8 cellular contexts compared by ENCODE assay signal in the genomic region with DNA sequence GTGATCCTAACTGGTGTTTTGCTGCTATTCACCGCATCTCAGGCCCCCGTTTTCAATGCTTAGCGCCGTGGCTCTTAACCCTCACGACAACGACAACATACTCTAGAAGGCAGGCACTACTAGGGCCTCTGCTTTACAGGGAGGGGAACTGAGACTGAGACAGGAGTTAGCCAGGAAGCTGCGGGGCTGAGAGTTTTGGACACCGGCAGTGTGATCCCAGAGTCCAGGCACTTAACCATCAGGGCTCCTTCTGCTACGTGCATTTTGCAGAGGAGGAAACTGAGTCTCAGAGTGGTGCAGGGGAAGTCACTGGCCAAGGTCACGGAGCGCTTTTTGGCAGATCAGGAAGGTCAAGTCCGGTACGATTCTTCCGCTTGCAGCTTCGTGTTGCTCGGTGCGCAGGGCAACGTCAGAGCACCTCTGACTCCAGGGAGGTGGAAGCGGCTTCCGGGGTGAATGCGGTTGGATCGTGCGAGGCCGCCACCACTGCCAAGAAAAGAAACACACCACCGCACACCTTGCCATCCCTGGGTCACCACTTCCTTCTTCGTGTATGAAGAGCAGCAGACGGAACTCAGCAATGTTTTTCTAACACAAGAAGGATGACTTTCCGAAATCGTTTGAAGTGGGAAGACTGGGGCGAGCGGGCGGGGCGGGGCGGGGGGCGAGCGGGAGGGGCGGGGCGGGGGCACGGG.
A peak's percentile ranks its signal among the peaks of the same experiment; 100 is the strongest.
DNase-seq lines count a peak whose midpoint lies in the region; ATAC-seq, FAIRE-seq and TF ChIP-seq lines count a peak whose summit lies in the region.

No MANE protein-coding gene starts in this region.

- 16% methylated on average over 36 of the region's 39 CpGs; no CpG with 5 or more reads in 1 of the 2 experiments for WGBS in H1 (ENCODE audit: extremely low coverage in 1 of 2, insufficient coverage in 1 of 2, insufficient read length in 1 of 2, insufficient replicate concordance in 2 of 2, low coverage in 1 of 2, low lambda C conversion rate in 2 of 2, missing lambda C conversion rate in 1 of 2), 2 experiments

- peak overlapping the region; percentile 47 for H2BK120ac ChIP-seq in H1 (replicated peaks; ENCODE audit: low read depth, low read length)

- H3K79me2 ChIP-seq in H1 (ENCODE audit: control insufficient read depth in 1 of 2, insufficient read depth in 2 of 2, low read length in 2 of 2) = no peaks in the 10 kb centered on the region

- H3K4ac ChIP-seq in H1 (replicated peaks; ENCODE audit: insufficient read length, low read depth, low read length) = no peak overlapping the region

- no peak overlapping the region; the same call in 1 of the 2 replicates for H3K18ac ChIP-seq in H1 (ENCODE audit: extremely low read depth, low read length)

- no peak for TF ChIP-seq RAD21 in H1 (IDR thresholded peaks at IDR 0.05 in 1 of 2, conservative IDR thresholded peaks at IDR 0.05 in 1 of 2; ENCODE audit: low read depth in 2 of 2, low read length in 2 of 2)

- peaks cover 0 to 10% (median 8%) of the 10 kb centered on the region in 4 experiments; a peak in 4 of 7 replicates for H3K27me3 ChIP-seq in H1 (replicated peaks in 1 of 4; ENCODE audit: control insufficient read depth in 3 of 4, extremely low read depth in 1 of 4, insufficient read depth in 3 of 4, low read length in 3 of 4)

- H2AFZ ChIP-seq in H1 (ENCODE audit: low read length) = peak overlapping the region; percentile 99

- H3K79me1 ChIP-seq in H1 (ENCODE audit: low read depth, low read length) = no peaks in the 10 kb centered on the region

- peak overlapping the region in 1 of 4 experiments; percentile 29; a peak in 2 of 7 replicates for H3K9ac ChIP-seq in H1 (replicated peaks in 1 of 4; ENCODE audit: extremely low read depth in 1 of 4, low read depth in 3 of 4, low read length in 3 of 4)

- no peak overlapping the region for H4K5ac ChIP-seq in H1 (ENCODE audit: insufficient read length, low read depth, low read length)

- POLR2A ChIA-PET in H1 (lab: Charles Lee; ENCODE audit: partially characterized antibody) = interaction anchor here (0.6 to 1.4 kb wide), 3 partner anchors 207 to 593 kb away, joined by 3 read pairs; no protein-coding TSS in a partner anchor

- peak overlapping the region; percentile 28; the same call in 1 of the 2 replicates for H2BK12ac ChIP-seq in H1 (ENCODE audit: low read depth, low read length)

- DNase-seq in activated CD4-positive, alpha-beta T cell treated with anti-CD3 and anti-CD28 coated beads for 24 hours (ENCODE audit: low read depth in 2 of 2) = peak; percentile 55 to 66
- DNase-seq in H1 (ENCODE audit: low read depth in 1 of 2, low spot score in 2 of 2) = no peak
- peak; percentile 50 to 74 (median 67) for DNase-seq in stimulated activated CD4-positive, alpha-beta T cell treated with anti-CD3 and anti-CD28 coated beads, Interleukin-12 subunit alpha, Interleukin-12 subunit beta, amount 100 ng/mL, for 48 hours (ENCODE audit: low read depth in 2 of 3, low spot score in 1 of 3)
- DNase-seq in COLO829 (ENCODE audit: low spot score) = no peak
- DNase-seq in hypothalamus (lab: John Stamatoyannopoulos, UW) = no peak
- DNase-seq in HUDEP-2 (lab: John Stamatoyannopoulos, UW; ENCODE audit: unreplicated experiment in 76 of 76) = no peak

- peak overlapping the region; percentile 94 for H4K91ac ChIP-seq in H1 (replicated peaks; ENCODE audit: insufficient read length, low read length)

- H3K23me2 ChIP-seq in H1 (ENCODE audit: low read depth, low read length) = peaks cover 8% of the 10 kb centered on the region; the same call in 1 of the 2 replicates

- H3K14ac ChIP-seq in H1 (ENCODE audit: insufficient read length) = peak overlapping the region; percentile 6

- peak; percentile 58 for ATAC-seq in HG03045 (IDR thresholded peaks at IDR 0.05; ENCODE audit: unreplicated experiment)

- peak overlapping the region; percentile 29 to 50 (median 36); a peak in 7 of 8 replicates for H3K4me3 ChIP-seq in H1 (ENCODE audit: extremely low read depth in 1 of 4, insufficient read depth in 2 of 4, low read depth in 3 of 4, low read length in 4 of 4)

- TF ChIP-seq CTCF in H1 (IDR thresholded peaks at IDR 0.05; ENCODE audit: control extremely low read depth in 1 of 3, insufficient read depth in 1 of 3, low read depth in 1 of 3, low read length in 3 of 3) = no peak

- H3K9me3 ChIP-seq in H1 (ENCODE audit: insufficient read depth in 2 of 2, low read depth in 1 of 2, low read length in 1 of 2) = no peaks in the 10 kb centered on the region

- H2BK15ac ChIP-seq in H1 (ENCODE audit: low read length) = peak overlapping the region; percentile 55; the same call in 1 of the 2 replicates

- H3K23ac ChIP-seq in H1 (ENCODE audit: insufficient read length) = no peak overlapping the region

- H2AK5ac ChIP-seq in H1 (ENCODE audit: low read depth, low read length) = no peak overlapping the region

- TF ChIP-seq POLR2A in GM15510 (IDR thresholded peaks at IDR 0.05; ENCODE audit: borderline replicate concordance, extremely low read depth, insufficient read length) = peak; percentile 36
- no peak for TF ChIP-seq POLR2A in H1 (IDR thresholded peaks at IDR 0.05; ENCODE audit: control extremely low read depth in 1 of 2, low read depth in 2 of 2, low read length in 2 of 2)

- peak overlapping the region; percentile 64 to 85 for H3K4me2 ChIP-seq in H1 (ENCODE audit: insufficient read depth in 1 of 2, low read depth in 2 of 2, low read length in 2 of 2)

- no peak overlapping the region for H3K56ac ChIP-seq in H1 (replicated peaks; ENCODE audit: insufficient read length, low read depth, low read length)

- peak overlapping the region; percentile 80; the same call in 1 of the 2 replicates for H2BK5ac ChIP-seq in H1 (ENCODE audit: low read depth, low read length)

- TF ChIP-seq EP300 in H1 (IDR thresholded peaks at IDR 0.05; ENCODE audit: borderline replicate concordance in 1 of 2, low read depth in 2 of 2, low read length in 2 of 2) = no peak

- no peak for FAIRE-seq in H1 (lab: Jason Lieb, UNC)

- H3K4me1 ChIP-seq in H1 (replicated peaks in 1 of 4; ENCODE audit: control insufficient read depth in 3 of 4, insufficient read depth in 4 of 4, low read length in 3 of 4) = peaks cover 14 to 22% (median 16%) of the 10 kb centered on the region in 4 experiments

- H3K36me3 ChIP-seq in H1 (ENCODE audit: control insufficient read depth in 2 of 4, insufficient read depth in 4 of 4, low read length in 3 of 4) = no peaks in the 10 kb centered on the region

- peak overlapping the region; percentile 51; the same call in 1 of the 2 replicates for H2BK20ac ChIP-seq in H1 (ENCODE audit: low read length)

- CTCF ChIA-PET in H1 (lab: Charles Lee; ENCODE audit: partially characterized antibody) = interaction anchor here (1.0 to 2.5 kb wide), 6 partner anchors 10 to 259 kb away, joined by 3 to 12 read pairs (median 5); no protein-coding TSS in a partner anchor

- H4K8ac ChIP-seq in H1 (ENCODE audit: extremely low read depth, insufficient read depth, low read length) = peak overlapping the region; percentile 81

- H3K27ac ChIP-seq in H1 (ENCODE audit: low read depth, low read length) = no peak overlapping the region

- no peaks in the 10 kb centered on the region for H4K20me1 ChIP-seq in H1 (replicated peaks in 1 of 2; ENCODE audit: control insufficient read depth in 1 of 2, insufficient read depth in 2 of 2, low read length in 2 of 2)

TF ChIP-seq in H1, 55 proteins besides CTCF, POLR2A, EP300 and RAD21:
- TF ChIP-seq KDM5A (IDR thresholded peaks at IDR 0.05; ENCODE audit: low read length) (no peak), ATF3 (IDR thresholded peaks at IDR 0.05; ENCODE audit: insufficient read depth, low read depth, low read length) (no peak), FOSL1 (IDR thresholded peaks at IDR 0.05; ENCODE audit: insufficient read depth, low read depth, low read length) (no peak), CEBPB (IDR thresholded peaks at IDR 0.05; ENCODE audit: low read depth, low read length) (no peak)
- TF ChIP-seq, protein P1, sequence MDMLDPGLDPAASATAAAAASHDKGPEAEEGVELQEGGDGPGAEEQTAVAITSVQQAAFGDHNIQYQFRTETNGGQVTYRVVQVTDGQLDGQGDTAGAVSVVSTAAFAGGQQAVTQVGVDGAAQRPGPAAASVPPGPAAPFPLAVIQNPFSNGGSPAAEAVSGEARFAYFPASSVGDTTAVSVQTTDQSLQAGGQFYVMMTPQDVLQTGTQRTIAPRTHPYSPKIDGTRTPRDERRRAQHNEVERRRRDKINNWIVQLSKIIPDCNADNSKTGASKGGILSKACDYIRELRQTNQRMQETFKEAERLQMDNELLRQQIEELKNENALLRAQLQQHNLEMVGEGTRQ (IDR thresholded peaks at IDR 0.05; ENCODE audit: low read length) = no peak
- TF ChIP-seq, protein P2, sequence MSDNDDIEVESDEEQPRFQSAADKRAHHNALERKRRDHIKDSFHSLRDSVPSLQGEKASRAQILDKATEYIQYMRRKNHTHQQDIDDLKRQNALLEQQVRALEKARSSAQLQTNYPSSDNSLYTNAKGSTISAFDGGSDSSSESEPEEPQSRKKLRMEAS (IDR thresholded peaks at IDR 0.05) = peak; percentile 50; the same call in 1 of the 2 replicates

Comparison
In these comparisons a context has a peak if more than half of its experiments do, and no peak if none do; other contexts are left out.
1. DNase-seq: peak in activated CD4-positive, alpha-beta T cell treated with anti-CD3 and anti-CD28 coated beads for 24 hours (2 of 2) and stimulated activated CD4-positive, alpha-beta T cell treated with anti-CD3 and anti-CD28 coated beads, Interleukin-12 subunit alpha, Interleukin-12 subunit beta, amount 100 ng/mL, for 48 hours (3 of 3); none in H1 (0 of 2), COLO829 (single experiment), hypothalamus (0 of 51) and HUDEP-2 (0 of 76).